In the genomic region with DNA sequence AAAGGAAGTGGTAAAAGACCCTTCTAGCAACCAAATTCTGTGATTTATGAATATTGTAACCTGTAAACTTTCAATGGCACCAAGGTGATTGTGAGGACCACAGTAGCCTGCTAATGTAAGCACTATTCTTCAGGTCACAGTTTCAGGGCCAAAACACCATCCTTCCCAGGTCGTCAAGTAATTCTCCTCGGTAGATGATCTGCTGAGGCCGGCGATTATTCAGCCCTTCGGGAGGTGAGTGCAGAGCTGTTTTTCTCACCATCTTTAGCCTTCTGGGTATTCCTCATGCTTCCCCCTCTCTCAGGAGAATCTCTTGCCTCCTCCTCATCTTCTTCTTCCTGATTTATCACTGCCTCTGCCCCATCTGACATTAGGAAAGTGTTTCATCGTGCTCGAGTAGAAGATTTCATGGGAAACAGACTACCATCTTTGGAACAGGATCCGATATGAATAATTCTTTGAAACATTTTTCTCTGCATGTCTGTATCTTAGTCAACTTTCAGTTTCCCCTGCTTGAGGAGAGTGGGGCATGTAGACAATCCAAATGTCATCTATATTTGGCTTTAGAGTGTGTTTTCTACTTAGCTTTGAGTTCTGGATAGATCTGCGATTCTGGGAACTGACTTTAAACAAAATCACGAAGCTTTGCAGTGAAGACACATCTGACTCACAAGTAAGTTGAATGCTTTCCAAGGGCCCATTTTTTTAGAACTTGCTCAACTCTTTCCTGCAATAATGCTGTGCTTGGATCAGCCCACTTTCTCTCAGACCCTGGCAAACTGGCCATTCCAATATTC, we compare ENCODE assay signal across 9 cellular contexts.
DNase-seq lines count a peak whose midpoint lies in the region; ATAC-seq and TF ChIP-seq lines count a peak whose summit lies in the region.
"Had no signal": no experiment of that assay in that cellular context is flagged by ENCODE, and none has a peak within 500 bp of the region (broad histone marks: within the 10 kb centered on the region; RNA-seq: fewer than 3 reads in every experiment).

No MANE protein-coding gene starts in this region.

- H3K9me3 ChIP-seq in SJSA1 (replicated peaks) (no peaks in the 10 kb centered on the region), fibroblast of lung (ENCODE audit: control insufficient read depth, insufficient read depth, low read depth, low read length) (no peaks in the 10 kb centered on the region), parathyroid adenoma (ENCODE audit: control insufficient read depth, low read length) (no peaks in the 10 kb centered on the region)

- H3K4me1 ChIP-seq in SJSA1 (replicated peaks) (peaks cover 23% of the 10 kb centered on the region), fibroblast of lung (ENCODE audit: control insufficient read depth, extremely low read depth, insufficient read depth, low read length) (peaks cover 32% of the 10 kb centered on the region), parathyroid adenoma (peaks cover 2% of the 10 kb centered on the region)

- peak overlapping the region; percentile 62 for H2AFZ ChIP-seq in fibroblast of lung (ENCODE audit: low read length)
- no peak overlapping the region for H2AFZ ChIP-seq in parathyroid adenoma

- H3K4me3 ChIP-seq in AG09309 (ENCODE audit: control insufficient read depth, low read depth, low read length) (no peak overlapping the region; the same call in 1 of the 2 replicates), SJSA1 (no peak overlapping the region), fibroblast of lung (replicated peaks in 1 of 4; ENCODE audit: control extremely low read depth in 1 of 4, insufficient read depth in 1 of 4, low read depth in 3 of 4, low read length in 4 of 4) (peak overlapping the region; percentile 23 to 39 (median 32)), parathyroid adenoma (ENCODE audit: low read depth, low read length) (no peak overlapping the region)

- H3K4me2 ChIP-seq in fibroblast of lung (ENCODE audit: extremely low read depth, insufficient read depth, low read length) (peak overlapping the region; percentile 92), parathyroid adenoma (ENCODE audit: low read length) (no peak overlapping the region)

- H3K79me2 ChIP-seq in fibroblast of lung (ENCODE audit: control insufficient read depth, insufficient read depth, low read length) (no peaks in the 10 kb centered on the region), parathyroid adenoma (no peaks in the 10 kb centered on the region)

- H3K36me3 ChIP-seq in SJSA1: no peaks in the 10 kb centered on the region
- no peaks in the 10 kb centered on the region for H3K36me3 ChIP-seq in fibroblast of lung (ENCODE audit: control insufficient read depth, insufficient read depth, low read length)
- no peaks in the 10 kb centered on the region for H3K36me3 ChIP-seq in parathyroid adenoma (ENCODE audit: control insufficient read depth, insufficient read depth, low read length)

- TF ChIP-seq CTCF in AG09309 (IDR thresholded peaks at IDR 0.05; ENCODE audit: control insufficient read depth, insufficient read depth, low read depth, low read length, missing control alignments) (no peak), fibroblast of lung (conservative IDR thresholded peaks at IDR 0.05 in 1 of 2, IDR thresholded peaks at IDR 0.05 in 1 of 2; ENCODE audit: low read depth in 1 of 2, low read length in 2 of 2) (no peak), parathyroid adenoma (IDR thresholded peaks at IDR 0.05) (no peak)

- DNase-seq in AG09309 (ENCODE audit: low read depth): peak; percentile 95
- DNase-seq in SJSA1 (ENCODE audit: low read depth in 1 of 2, low spot score in 2 of 2): peak in 1 of 2 experiments; percentile 47
- DNase-seq in fibroblast of lung (ENCODE audit: low read depth in 2 of 2): peak; percentile 97 to 99
- DNase-seq in NCI-H1694 treated with DMSO at 0.1 percent for 48 hours (lab: John Stamatoyannopoulos, UW): no peak
- DNase-seq in SW480 (ENCODE audit: low spot score): no peak
- DNase-seq in NCI-H128 (lab: John Stamatoyannopoulos, UW; ENCODE audit: unreplicated experiment): no peak
- DNase-seq: activated naive CD4-positive, alpha-beta T cell had no signal

- H3K27ac ChIP-seq in SJSA1 (peak overlapping the region; percentile 20; the same call in 1 of the 2 replicates), fibroblast of lung (ENCODE audit: insufficient read depth, low read length) (peak overlapping the region; percentile 96), parathyroid adenoma (peak overlapping the region; percentile 57)

- H4K20me1 ChIP-seq in fibroblast of lung (ENCODE audit: control insufficient read depth, extremely low read depth, insufficient read depth, low read length): no peaks in the 10 kb centered on the region

- no peaks in the 10 kb centered on the region for H3K27me3 ChIP-seq in SJSA1 (replicated peaks)
- no peaks in the 10 kb centered on the region for H3K27me3 ChIP-seq in fibroblast of lung (ENCODE audit: control insufficient read depth, insufficient read depth, low read length)
- H3K27me3 ChIP-seq in parathyroid adenoma (ENCODE audit: control insufficient read depth, insufficient read depth, low read length): no peaks in the 10 kb centered on the region

- peak overlapping the region; percentile 42 for H3K9ac ChIP-seq in fibroblast of lung (ENCODE audit: insufficient read depth, low read length)
- H3K9ac ChIP-seq in parathyroid adenoma: no peak overlapping the region

- ATAC-seq in GM21529 (IDR thresholded peaks at IDR 0.05; ENCODE audit: unreplicated experiment): no peak

Comparison
In these comparisons a context has a peak if more than half of its experiments do, and no peak if none do; other contexts are left out.
1. DNase-seq: peak in AG09309 (single experiment) and fibroblast of lung (2 of 2); none in NCI-H1694 treated with DMSO at 0.1 percent for 48 hours (single experiment), SW480 (single experiment) and NCI-H128 (single experiment).
2. H3K4me3 ChIP-seq: peak in fibroblast of lung (4 of 4); none in AG09309 (single experiment), SJSA1 (single experiment) and parathyroid adenoma (single experiment).
3. H3K27ac ChIP-seq: peak in every context shown above with its lines; median percentile 96 in fibroblast of lung; 57 in parathyroid adenoma; 20 in SJSA1.